In the genomic region with DNA sequence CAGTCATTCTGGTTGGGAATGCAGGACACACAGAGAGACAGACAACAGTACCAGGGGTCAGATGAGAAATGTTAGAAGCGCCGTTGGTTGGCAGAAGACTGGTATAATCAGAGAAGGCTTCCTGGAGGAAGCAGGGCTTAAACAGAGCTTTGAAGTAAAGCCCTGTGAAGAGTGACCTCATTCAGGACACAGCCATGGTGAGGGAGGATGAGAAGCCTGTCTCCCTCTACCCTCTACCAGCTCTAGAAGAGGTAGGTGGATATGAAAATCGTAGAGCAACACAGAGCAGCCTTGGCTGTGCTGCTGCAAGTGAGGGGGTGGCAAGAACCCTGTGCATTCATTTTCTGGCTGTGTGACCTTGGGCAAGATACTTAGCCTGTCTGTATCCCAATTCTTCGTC, we compare ENCODE assay signal across 1 cellular context.
TF ChIP-seq lines count a peak whose summit lies in the region.

No MANE protein-coding gene starts in this region.

TF ChIP-seq in neural cell, 6 proteins besides CTCF, POLR2A, EP300 and RAD21 (continued from another document):
- no peak for TF ChIP-seq EZH2 (IDR thresholded peaks at IDR 0.05; ENCODE audit: borderline replicate concordance, insufficient read depth, low read length, poor library complexity, severe bottlenecking)
